Comparison of ENCODE assay signal across 1 cellular context in the genomic region with DNA sequence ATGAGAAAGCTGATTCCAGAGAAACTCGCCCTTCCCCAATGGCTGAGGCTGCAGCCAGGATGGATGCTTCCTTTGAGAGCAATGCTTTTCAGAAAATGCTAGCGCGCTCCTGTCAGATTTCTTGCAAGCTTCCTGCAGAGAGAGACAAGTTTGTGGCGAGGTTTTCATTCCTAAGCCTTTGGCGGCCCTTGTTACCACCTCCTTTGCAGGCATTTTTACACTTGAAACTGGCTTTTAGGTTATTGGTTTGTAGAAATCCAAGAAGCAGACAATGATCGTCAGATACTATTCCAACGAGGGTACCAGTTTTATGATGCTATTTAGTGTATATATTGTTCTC.
TF ChIP-seq lines count a peak whose summit lies in the region.

No MANE protein-coding gene starts in this region.

TF ChIP-seq in GM23338, 12 proteins besides CTCF, POLR2A, EP300 and RAD21 (continued from another document):
- TF ChIP-seq, protein P1, sequence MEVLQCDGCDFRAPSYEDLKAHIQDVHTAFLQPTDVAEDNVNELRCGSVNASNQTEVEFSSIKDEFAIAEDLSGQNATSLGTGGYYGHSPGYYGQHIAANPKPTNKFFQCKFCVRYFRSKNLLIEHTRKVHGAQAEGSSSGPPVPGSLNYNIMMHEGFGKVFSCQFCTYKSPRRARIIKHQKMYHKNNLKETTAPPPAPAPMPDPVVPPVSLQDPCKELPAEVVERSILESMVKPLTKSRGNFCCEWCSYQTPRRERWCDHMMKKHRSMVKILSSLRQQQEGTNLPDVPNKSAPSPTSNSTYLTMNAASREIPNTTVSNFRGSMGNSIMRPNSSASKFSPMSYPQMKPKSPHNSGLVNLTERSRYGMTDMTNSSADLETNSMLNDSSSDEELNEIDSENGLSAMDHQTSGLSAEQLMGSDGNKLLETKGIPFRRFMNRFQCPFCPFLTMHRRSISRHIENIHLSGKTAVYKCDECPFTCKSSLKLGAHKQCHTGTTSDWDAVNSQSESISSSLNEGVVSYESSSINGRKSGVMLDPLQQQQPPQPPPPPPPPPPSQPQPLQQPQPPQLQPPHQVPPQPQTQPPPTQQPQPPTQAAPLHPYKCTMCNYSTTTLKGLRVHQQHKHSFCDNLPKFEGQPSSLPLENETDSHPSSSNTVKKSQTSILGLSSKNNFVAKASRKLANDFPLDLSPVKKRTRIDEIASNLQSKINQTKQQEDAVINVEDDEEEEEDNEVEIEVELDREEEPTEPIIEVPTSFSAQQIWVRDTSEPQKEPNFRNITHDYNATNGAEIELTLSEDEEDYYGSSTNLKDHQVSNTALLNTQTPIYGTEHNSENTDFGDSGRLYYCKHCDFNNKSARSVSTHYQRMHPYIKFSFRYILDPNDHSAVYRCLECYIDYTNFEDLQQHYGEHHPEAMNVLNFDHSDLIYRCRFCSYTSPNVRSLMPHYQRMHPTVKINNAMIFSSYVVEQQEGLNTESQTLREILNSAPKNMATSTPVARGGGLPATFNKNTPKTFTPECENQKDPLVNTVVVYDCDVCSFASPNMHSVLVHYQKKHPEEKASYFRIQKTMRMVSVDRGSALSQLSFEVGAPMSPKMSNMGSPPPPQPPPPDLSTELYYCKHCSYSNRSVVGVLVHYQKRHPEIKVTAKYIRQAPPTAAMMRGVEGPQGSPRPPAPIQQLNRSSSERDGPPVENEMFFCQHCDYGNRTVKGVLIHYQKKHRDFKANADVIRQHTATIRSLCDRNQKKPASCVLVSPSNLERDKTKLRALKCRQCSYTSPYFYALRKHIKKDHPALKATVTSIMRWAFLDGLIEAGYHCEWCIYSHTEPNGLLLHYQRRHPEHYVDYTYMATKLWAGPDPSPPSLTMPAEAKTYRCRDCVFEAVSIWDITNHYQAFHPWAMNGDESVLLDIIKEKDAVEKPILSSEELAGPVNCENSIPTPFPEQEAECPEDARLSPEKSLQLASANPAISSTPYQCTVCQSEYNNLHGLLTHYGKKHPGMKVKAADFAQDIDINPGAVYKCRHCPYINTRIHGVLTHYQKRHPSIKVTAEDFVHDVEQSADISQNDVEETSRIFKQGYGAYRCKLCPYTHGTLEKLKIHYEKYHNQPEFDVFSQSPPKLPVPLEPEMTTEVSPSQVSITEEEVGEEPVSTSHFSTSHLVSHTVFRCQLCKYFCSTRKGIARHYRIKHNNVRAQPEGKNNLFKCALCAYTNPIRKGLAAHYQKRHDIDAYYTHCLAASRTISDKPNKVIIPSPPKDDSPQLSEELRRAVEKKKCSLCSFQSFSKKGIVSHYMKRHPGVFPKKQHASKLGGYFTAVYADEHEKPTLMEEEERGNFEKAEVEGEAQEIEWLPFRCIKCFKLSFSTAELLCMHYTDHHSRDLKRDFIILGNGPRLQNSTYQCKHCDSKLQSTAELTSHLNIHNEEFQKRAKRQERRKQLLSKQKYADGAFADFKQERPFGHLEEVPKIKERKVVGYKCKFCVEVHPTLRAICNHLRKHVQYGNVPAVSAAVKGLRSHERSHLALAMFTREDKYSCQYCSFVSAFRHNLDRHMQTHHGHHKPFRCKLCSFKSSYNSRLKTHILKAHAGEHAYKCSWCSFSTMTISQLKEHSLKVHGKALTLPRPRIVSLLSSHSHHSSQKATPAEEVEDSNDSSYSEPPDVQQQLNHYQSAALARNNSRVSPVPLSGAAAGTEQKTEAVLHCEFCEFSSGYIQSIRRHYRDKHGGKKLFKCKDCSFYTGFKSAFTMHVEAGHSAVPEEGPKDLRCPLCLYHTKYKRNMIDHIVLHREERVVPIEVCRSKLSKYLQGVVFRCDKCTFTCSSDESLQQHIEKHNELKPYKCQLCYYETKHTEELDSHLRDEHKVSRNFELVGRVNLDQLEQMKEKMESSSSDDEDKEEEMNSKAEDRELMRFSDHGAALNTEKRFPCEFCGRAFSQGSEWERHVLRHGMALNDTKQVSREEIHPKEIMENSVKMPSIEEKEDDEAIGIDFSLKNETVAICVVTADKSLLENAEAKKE (CRISPR knock-in tag; IDR thresholded peaks at IDR 0.05), result no peak
